Comparison of ENCODE assay signal across 16 cellular contexts in genomic region chr14:75531660-75532317, GRCh38. TPM values are rescaled to one million over a fixed set of nuclear protein-coding genes. Genes with fewer than 3 reads are reported as not detected.
A peak's percentile ranks its signal among the peaks of the same experiment; 100 is the strongest.
DNase-seq lines count a peak whose midpoint lies in the region; ATAC-seq and TF ChIP-seq lines count a peak whose summit lies in the region.
"Had no signal": no experiment of that assay in that cellular context is flagged by ENCODE, and none has a peak within 500 bp of the region (broad histone marks: within the 10 kb centered on the region; RNA-seq: fewer than 3 reads in every experiment).

No MANE protein-coding gene starts in this region.

- peak overlapping the region; percentile 30 for H3K4me3 Mint-ChIP-seq in activated naive CD4-positive, alpha-beta T cell treated with anti-CD3 and anti-CD28 coated beads for 36 hours
- peak overlapping the region; percentile 69 for H3K4me3 Mint-ChIP-seq in natural killer cell treated with Interleukin-12 subunit alpha and Interleukin-12 subunit beta and Interleukin-15 and Interleukin-18, amount 100 ng/mL, for 72 hours
- H3K4me3 Mint-ChIP-seq: neural crest cell had no signal

- H3K27me3 Mint-ChIP-seq in activated naive CD4-positive, alpha-beta T cell treated with anti-CD3 and anti-CD28 coated beads for 36 hours (ENCODE audit: low read depth) = no peaks in the 10 kb centered on the region
- no peaks in the 10 kb centered on the region for H3K27me3 Mint-ChIP-seq in natural killer cell treated with Interleukin-12 subunit alpha and Interleukin-12 subunit beta and Interleukin-15 and Interleukin-18, amount 100 ng/mL, for 72 hours

- H3K9me3 Mint-ChIP-seq in activated naive CD4-positive, alpha-beta T cell treated with anti-CD3 and anti-CD28 coated beads for 36 hours = no peaks in the 10 kb centered on the region
- H3K9me3 Mint-ChIP-seq in natural killer cell treated with Interleukin-12 subunit alpha and Interleukin-12 subunit beta and Interleukin-15 and Interleukin-18, amount 100 ng/mL, for 72 hours = peaks cover 3% of the 10 kb centered on the region
- H3K9me3 Mint-ChIP-seq: neural crest cell had no signal

- H3K4me1 Mint-ChIP-seq in activated naive CD4-positive, alpha-beta T cell treated with anti-CD3 and anti-CD28 coated beads for 36 hours (ENCODE audit: low read depth) = peaks cover 83% of the 10 kb centered on the region
- H3K4me1 Mint-ChIP-seq in natural killer cell treated with Interleukin-12 subunit alpha and Interleukin-12 subunit beta and Interleukin-15 and Interleukin-18, amount 100 ng/mL, for 72 hours (ENCODE audit: low read depth in 2 of 2) = peaks cover 72% of the 10 kb centered on the region in 2 donors

- H3K36me3 Mint-ChIP-seq in activated naive CD4-positive, alpha-beta T cell treated with anti-CD3 and anti-CD28 coated beads for 36 hours (ENCODE audit: low read depth) = peaks cover 75% of the 10 kb centered on the region
- H3K36me3 Mint-ChIP-seq in natural killer cell treated with Interleukin-12 subunit alpha and Interleukin-12 subunit beta and Interleukin-15 and Interleukin-18, amount 100 ng/mL, for 72 hours = peaks cover 63% of the 10 kb centered on the region

- DNase-seq in activated naive CD4-positive, alpha-beta T cell treated with anti-CD3 and anti-CD28 coated beads for 36 hours = no peak
- DNase-seq in activated naive CD4-positive, alpha-beta T cell (lab: John Stamatoyannopoulos, UW) = no peak
- DNase-seq in NCI-H226 (peak; percentile 21), astrocyte of the spinal cord (ENCODE audit: low read depth, low spot score) (peak; percentile 48), NAMALWA (ENCODE audit: low spot score) (no peak), NCI-H82 treated with DMSO at 0.1 percent for 48 hours (lab: John Stamatoyannopoulos, UW; ENCODE audit: unreplicated experiment) (no peak), A172 (ENCODE audit: low spot score) (no peak)
- DNase-seq in natural killer cell treated with Interleukin-12 subunit alpha and Interleukin-12 subunit beta and Interleukin-15 and Interleukin-18, amount 100 ng/mL, for 72 hours (ENCODE audit: low spot score) = no peak
- DNase-seq: DMS 273 treated with DMSO at 0.1 percent for 48 hours, GM23248, Kasumi-1, NCI-H1436, retina had no signal

- intact Hi-C loops in activated naive CD4-positive, alpha-beta T cell treated with anti-CD3 and anti-CD28 coated beads for 36 hours (cut with micrococcal nuclease) = loop anchor here (1.0 kb wide), 1 partner anchor 9 kb away; no protein-coding TSS in a partner anchor

- in situ Hi-C loops in astrocyte of the spinal cord (cut with HindIII; ENCODE audit: low sequenced_read_pairs) = no loop called here

- ATAC-seq in natural killer cell treated with Interleukin-12 subunit alpha and Interleukin-12 subunit beta and Interleukin-15 and Interleukin-18, amount 100 ng/mL, for 72 hours = no peak

- peak overlapping the region; percentile 75 for H3K27ac Mint-ChIP-seq in activated naive CD4-positive, alpha-beta T cell treated with anti-CD3 and anti-CD28 coated beads for 36 hours
- H3K27ac Mint-ChIP-seq in natural killer cell treated with Interleukin-12 subunit alpha and Interleukin-12 subunit beta and Interleukin-15 and Interleukin-18, amount 100 ng/mL, for 72 hours = peak overlapping the region; percentile 21 to 84

- CTCF ChIA-PET in activated naive CD4-positive, alpha-beta T cell treated with anti-CD3 and anti-CD28 coated beads for 36 hours (lab: Charles Lee) = interaction anchor here (0.8 to 1.4 kb wide), 2 partner anchors 29 to 122 kb away, joined by 5 read pairs; no protein-coding TSS in a partner anchor

- TF ChIP-seq CTCF in astrocyte of the spinal cord (IDR thresholded peaks at IDR 0.05; ENCODE audit: low read depth, low read length) = no peak

- no peak overlapping the region for H3K4me3 ChIP-seq in astrocyte of the spinal cord (ENCODE audit: low read depth, low read length)
- H3K4me3 ChIP-seq: GM23248, suprapubic skin had no signal

RNA-seq across cellular contexts. Expression of gene BATF, which starts 9.5 kb away (rescaled TPM):
- 100 to 1,000 TPM; 178 to 179 TPM for total RNA-seq in activated naive CD4-positive, alpha-beta T cell treated with anti-CD3 and anti-CD28 coated beads for 36 hours
- total RNA-seq in natural killer cell treated with Interleukin-12 subunit alpha and Interleukin-12 subunit beta and Interleukin-15 and Interleukin-18, amount 100 ng/mL, for 72 hours = 100 to 1,000 TPM; 219 to 220 TPM
- total RNA-seq in A172 (2014; rRNA removed; shearing (Covaris generic)) = not detected in 2 replicates
- total RNA-seq: glomerular endothelial cell, GM23248, neural crest cell had no signal

RNA-seq across cellular contexts. Expression of gene FLVCR2, which starts 46.6 kb away (rescaled TPM):
- total RNA-seq in activated naive CD4-positive, alpha-beta T cell treated with anti-CD3 and anti-CD28 coated beads for 36 hours = 10 to 100 TPM in 1 of 2 experiments, 1 to 10 TPM in 1; 5.8 to 10.4 TPM
- total RNA-seq in natural killer cell treated with Interleukin-12 subunit alpha and Interleukin-12 subunit beta and Interleukin-15 and Interleukin-18, amount 100 ng/mL, for 72 hours = 10 to 100 TPM in 1 of 2 donors, 1 to 10 TPM in 1; 5.3 to 21.2 TPM
- total RNA-seq in A172 (2014; rRNA removed; shearing (Covaris generic)) = 0.59 and 0.65 TPM in 2 replicates
- total RNA-seq: GM23248 had no signal

Comparison
In these comparisons a context has a peak if more than half of its experiments do, and no peak if none do; other contexts are left out.
1. DNase-seq: peak in NCI-H226 (single experiment) and astrocyte of the spinal cord (single experiment); none in activated naive CD4-positive, alpha-beta T cell treated with anti-CD3 and anti-CD28 coated beads for 36 hours (single experiment), activated naive CD4-positive, alpha-beta T cell (0 of 4), natural killer cell treated with Interleukin-12 subunit alpha and Interleukin-12 subunit beta and Interleukin-15 and Interleukin-18, amount 100 ng/mL, for 72 hours (single experiment), NAMALWA (single experiment), NCI-H82 treated with DMSO at 0.1 percent for 48 hours (single experiment) and A172 (single experiment).
2. RNA of gene BATF, which starts 9.5 kb away (total RNA-seq): 219 to 220 TPM in natural killer cell treated with Interleukin-12 subunit alpha and Interleukin-12 subunit beta and Interleukin-15 and Interleukin-18, amount 100 ng/mL, for 72 hours and 178 to 179 TPM in activated naive CD4-positive, alpha-beta T cell treated with anti-CD3 and anti-CD28 coated beads for 36 hours; not detected in A172; every median in the first group is over 100 times any median in the second.